ENCODE assay signal across 22 cellular contexts in the genomic region with DNA sequence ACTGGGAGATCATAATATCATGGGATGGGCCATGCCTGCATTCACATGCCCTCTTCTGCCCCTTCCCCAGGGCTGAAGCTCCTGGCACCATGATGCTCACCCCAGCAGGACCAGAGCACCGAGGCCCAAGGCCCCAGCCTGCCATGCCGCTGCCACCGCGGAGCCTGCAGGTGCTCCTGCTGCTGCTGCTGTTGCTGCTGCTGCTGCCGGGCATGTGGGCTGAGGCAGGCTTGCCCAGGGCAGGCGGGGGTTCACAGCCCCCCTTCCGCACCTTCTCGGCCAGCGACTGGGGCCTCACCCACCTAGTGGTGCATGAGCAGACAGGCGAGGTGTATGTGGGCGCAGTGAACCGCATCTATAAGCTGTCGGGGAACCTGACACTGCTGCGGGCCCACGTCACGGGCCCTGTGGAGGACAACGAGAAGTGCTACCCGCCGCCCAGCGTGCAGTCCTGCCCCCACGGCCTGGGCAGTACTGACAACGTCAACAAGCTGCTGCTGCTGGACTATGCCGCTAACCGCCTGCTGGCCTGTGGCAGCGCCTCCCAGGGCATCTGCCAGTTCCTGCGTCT.
"Had no signal": no experiment of that assay in that cellular context is flagged by ENCODE, and none has a peak within 500 bp of the region (broad histone marks: within the 10 kb centered on the region; RNA-seq: fewer than 3 reads in every experiment).

No MANE protein-coding gene starts in this region.

- H3K9me3 ChIP-seq: SK-N-SH had no signal

- FAIRE-seq: RCC 7860 had no signal

- H3K27ac ChIP-seq: KMS-11 had no signal

- ATAC-seq: T-cell had no signal

- DNase-seq: IMR-90, Kasumi-1, MV-4-11, NCI-H1048, NCI-H1105, NCI-H1417, NCI-H1436 treated with DMSO at 0.1 percent for 48 hours, NCI-H1694, NCI-H187 treated with DMSO at 0.1 percent for 48 hours, NCI-H2029 treated with DMSO at 0.1 percent for 48 hours, NCI-H2171 treated with DMSO at 0.1 percent for 48 hours, NCI-H345, NCI-H446 treated with DMSO at 0.1 percent for 48 hours, NCI-H510A treated with DMSO at 0.1 percent for 48 hours, NCI-H526, NCI-H774, RPMI8226, SK-N-SH, SW 1271, T-cell had no signal

- H3K9ac ChIP-seq: KMS-11, SK-N-SH had no signal

- H3K4me2 ChIP-seq: KMS-11, SK-N-SH had no signal
